In the genomic region with DNA sequence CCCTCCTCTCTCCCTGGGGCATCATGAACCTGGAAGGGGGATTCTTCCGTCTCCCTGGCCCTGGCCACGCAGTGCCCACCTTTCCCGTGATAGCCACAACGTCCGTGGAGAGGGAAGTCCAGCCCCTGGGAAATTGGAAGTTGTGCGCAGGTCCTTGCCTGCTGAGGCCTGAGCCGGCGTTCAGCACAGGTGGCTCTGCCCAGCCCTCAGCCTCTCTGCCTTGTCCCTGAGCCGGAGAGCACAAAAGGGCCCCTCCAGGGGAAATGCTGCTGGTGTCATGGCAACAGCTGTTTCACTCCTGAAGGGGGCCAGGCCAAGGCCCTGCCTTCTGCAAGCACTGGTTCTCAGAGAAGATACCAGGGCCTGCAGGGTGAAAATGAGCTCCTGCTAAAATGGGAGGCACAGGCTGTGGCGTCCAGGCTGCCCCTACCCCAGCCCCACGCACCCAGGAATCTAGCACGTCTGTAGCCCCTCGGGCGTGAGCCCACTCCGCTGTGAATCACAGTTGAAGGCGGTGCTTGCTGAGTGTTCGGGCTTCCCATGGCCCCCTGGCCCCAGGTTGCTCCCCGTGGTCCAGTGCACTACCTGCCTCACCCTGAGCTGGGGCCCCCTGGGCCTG, we compare ENCODE assay signal across 12 cellular contexts.
DNase-seq lines count a peak whose midpoint lies in the region; ATAC-seq, FAIRE-seq and TF ChIP-seq lines count a peak whose summit lies in the region.
"Had no signal": no experiment of that assay in that cellular context is flagged by ENCODE, and none has a peak within 500 bp of the region (broad histone marks: within the 10 kb centered on the region; RNA-seq: fewer than 3 reads in every experiment).

No MANE protein-coding gene starts in this region.

- H3K18ac ChIP-seq in H1 (ENCODE audit: extremely low read depth, low read length): no peak overlapping the region; the same call in 1 of the 2 replicates

- no peak for TF ChIP-seq EP300 in H1 (IDR thresholded peaks at IDR 0.05; ENCODE audit: borderline replicate concordance in 1 of 2, low read depth in 2 of 2, low read length in 2 of 2)
- no peak for TF ChIP-seq EP300 in stomach (IDR thresholded peaks at IDR 0.05)

- CTCF ChIA-PET in H1 (lab: Charles Lee; ENCODE audit: partially characterized antibody): interaction anchor here (0.7 to 5.7 kb wide), 19 partner anchors 8 to 747 kb away, joined by 3 to 126 read pairs (median 5); partner anchors contain the start of gene ADGRD1

- H3K27me3 ChIP-seq in H1 (replicated peaks in 1 of 4; ENCODE audit: control insufficient read depth in 3 of 4, extremely low read depth in 1 of 4, insufficient read depth in 3 of 4, low read length in 3 of 4) (no peaks in the 10 kb centered on the region), stomach (peaks cover 0 to 11% (median 3%) of the 10 kb centered on the region in 3 donors)

- peaks cover 8% of the 10 kb centered on the region for H3K23me2 ChIP-seq in H1 (ENCODE audit: low read depth, low read length)

- no peak for TF ChIP-seq RAD21 in H1 (IDR thresholded peaks at IDR 0.05 in 1 of 2, conservative IDR thresholded peaks at IDR 0.05 in 1 of 2; ENCODE audit: low read depth in 2 of 2, low read length in 2 of 2)

- H4K91ac ChIP-seq in H1 (replicated peaks; ENCODE audit: insufficient read length, low read length): no peak overlapping the region

- H3K4me3 ChIP-seq in H1 (ENCODE audit: extremely low read depth in 1 of 4, insufficient read depth in 2 of 4, low read depth in 3 of 4, low read length in 4 of 4) (no peak overlapping the region), stomach (no peak overlapping the region)
- H3K4me3 ChIP-seq: thoracic aorta had no signal

- H3K56ac ChIP-seq in H1 (replicated peaks; ENCODE audit: insufficient read length, low read depth, low read length): no peak overlapping the region

- DNase-seq in NCI-H2227 (lab: John Stamatoyannopoulos, UW; ENCODE audit: unreplicated experiment): peak; percentile 46
- DNase-seq in NCI-H2227 treated with DMSO at 0.1 percent for 48 hours (lab: John Stamatoyannopoulos, UW): no peak
- peak in 1 of 2 experiments; percentile 45 for DNase-seq in H1 (ENCODE audit: low read depth in 1 of 2, low spot score in 2 of 2)
- DNase-seq in stomach: peak; percentile 26
- DNase-seq in pons (ENCODE audit: low spot score): no peak
- DNase-seq: activated T-cell treated with anti-CD3 and anti-CD28 coated beads for 4 hours, amygdala had no signal

- no peaks in the 10 kb centered on the region; a peak in 1 of 7 replicates for H3K4me1 ChIP-seq in H1 (replicated peaks in 1 of 4; ENCODE audit: control insufficient read depth in 3 of 4, insufficient read depth in 4 of 4, low read length in 3 of 4)
- H3K4me1 ChIP-seq in stomach: peaks cover 0 to 12% (median 9%) of the 10 kb centered on the region in 4 donors

- H3K9ac ChIP-seq in H1 (replicated peaks in 1 of 4; ENCODE audit: extremely low read depth in 1 of 4, low read depth in 3 of 4, low read length in 3 of 4): no peak overlapping the region

- WGBS in H1 (ENCODE audit: extremely low coverage in 1 of 2, insufficient coverage in 1 of 2, insufficient read length in 1 of 2, insufficient replicate concordance in 2 of 2, low coverage in 1 of 2, low lambda C conversion rate in 2 of 2, missing lambda C conversion rate in 1 of 2), 2 experiments: 87% methylated on average over 18 of the region's 18 CpGs; no CpG with 5 or more reads in 1 of the 2 experiments
- WGBS in stomach, 5 donors: 85 to 90% (median 87%) methylated on average over 17 to 18 of the region's 18 CpGs

- TF ChIP-seq POLR2A in H1 (IDR thresholded peaks at IDR 0.05; ENCODE audit: control extremely low read depth in 1 of 2, low read depth in 2 of 2, low read length in 2 of 2): no peak
- no peak for TF ChIP-seq POLR2A in stomach (IDR thresholded peaks at IDR 0.05)

- H3K9me3 ChIP-seq in H1 (ENCODE audit: insufficient read depth in 2 of 2, low read depth in 1 of 2, low read length in 1 of 2) (0 out of 4 replicates have a peak, but pooled peaks cover 0 to under 1% of the 10 kb centered on the region in 2 experiments), stomach (no peaks in the 10 kb centered on the region)
- H3K9me3 ChIP-seq: thoracic aorta had no signal

- no peak overlapping the region for H4K5ac ChIP-seq in H1 (ENCODE audit: insufficient read length, low read depth, low read length)

- H4K8ac ChIP-seq in H1 (ENCODE audit: extremely low read depth, insufficient read depth, low read length): peak overlapping the region; percentile 18; the same call in 1 of the 2 replicates

- no peak overlapping the region for H2BK15ac ChIP-seq in H1 (ENCODE audit: low read length)

- FAIRE-seq in H1 (lab: Jason Lieb, UNC): no peak
- FAIRE-seq: D721Med had no signal

- H2BK5ac ChIP-seq in H1 (ENCODE audit: low read depth, low read length): no peak overlapping the region

- no peak for TF ChIP-seq CTCF in H1 (IDR thresholded peaks at IDR 0.05; ENCODE audit: control extremely low read depth in 1 of 3, insufficient read depth in 1 of 3, low read depth in 1 of 3, low read length in 3 of 3)
- TF ChIP-seq CTCF in stomach (IDR thresholded peaks at IDR 0.05): no peak

- H3K27ac ChIP-seq in H1 (ENCODE audit: low read depth, low read length) (no peak overlapping the region), stomach (no peak overlapping the region)
- H3K27ac ChIP-seq: thoracic aorta had no signal

- H3K4me2 ChIP-seq in H1 (ENCODE audit: insufficient read depth in 1 of 2, low read depth in 2 of 2, low read length in 2 of 2): no peak overlapping the region

- H3K4ac ChIP-seq in H1 (replicated peaks; ENCODE audit: insufficient read length, low read depth, low read length): no peak overlapping the region

- H3K79me1 ChIP-seq in H1 (ENCODE audit: low read depth, low read length): no peaks in the 10 kb centered on the region

- no peak overlapping the region for H2BK12ac ChIP-seq in H1 (ENCODE audit: low read depth, low read length)

- H4K20me1 ChIP-seq in H1 (replicated peaks in 1 of 2; ENCODE audit: control insufficient read depth in 1 of 2, insufficient read depth in 2 of 2, low read length in 2 of 2): no peaks in the 10 kb centered on the region

- intact Hi-C loops in stomach (cut with DNase I; ENCODE audit: low total_unique reads): no loop called here

- no peak overlapping the region for H3K23ac ChIP-seq in H1 (ENCODE audit: insufficient read length)

- POLR2A ChIA-PET in H1 (lab: Charles Lee; ENCODE audit: partially characterized antibody): no interaction called here

- no peak overlapping the region for H3K14ac ChIP-seq in H1 (ENCODE audit: insufficient read length)

- H2BK120ac ChIP-seq in H1 (replicated peaks; ENCODE audit: low read depth, low read length): no peak overlapping the region

- H2AFZ ChIP-seq in H1 (ENCODE audit: low read length): no peak overlapping the region

- peak; percentile 47 for ATAC-seq in HG03342 (IDR thresholded peaks at IDR 0.05; ENCODE audit: unreplicated experiment)
- ATAC-seq in GM21786 (IDR thresholded peaks at IDR 0.05; ENCODE audit: unreplicated experiment): no peak
- ATAC-seq in GM18907 (IDR thresholded peaks at IDR 0.05; ENCODE audit: unreplicated experiment): no peak

- H3K79me2 ChIP-seq in H1 (ENCODE audit: control insufficient read depth in 1 of 2, insufficient read depth in 2 of 2, low read length in 2 of 2): no peaks in the 10 kb centered on the region

- H2BK20ac ChIP-seq in H1 (ENCODE audit: low read length): no peak overlapping the region

- no peak overlapping the region for H2AK5ac ChIP-seq in H1 (ENCODE audit: low read depth, low read length)

- no peaks in the 10 kb centered on the region; a peak in 1 of 8 replicates for H3K36me3 ChIP-seq in H1 (ENCODE audit: control insufficient read depth in 2 of 4, insufficient read depth in 4 of 4, low read length in 3 of 4)
- peaks cover 0 to 5% (median 2%) of the 10 kb centered on the region in 4 donors for H3K36me3 ChIP-seq in stomach
- H3K36me3 ChIP-seq: thoracic aorta had no signal

TF ChIP-seq in H1, 55 proteins besides CTCF, POLR2A, EP300 and RAD21:
- TF ChIP-seq NANOG (IDR thresholded peaks at IDR 0.05; ENCODE audit: insufficient read depth, low read depth, low read length, poor library complexity, severe bottlenecking): no peak
- no peak for TF ChIP-seq KDM4A (IDR thresholded peaks at IDR 0.05; ENCODE audit: low read depth, low read length, severe bottlenecking)

Comparison
In these comparisons a context has a peak if more than half of its experiments do, and no peak if none do; other contexts are left out.
1. DNase-seq: peak in NCI-H2227 (single experiment) and stomach (single experiment); none in NCI-H2227 treated with DMSO at 0.1 percent for 48 hours (single experiment) and pons (single experiment).